ENCODE assay signal across 15 cellular contexts in genomic region chr2:234320098-234320497, GRCh38.
DNase-seq lines count a peak whose midpoint lies in the region; ATAC-seq and TF ChIP-seq lines count a peak whose summit lies in the region.
"Had no signal": no experiment of that assay in that cellular context is flagged by ENCODE, and none has a peak within 500 bp of the region (broad histone marks: within the 10 kb centered on the region; RNA-seq: fewer than 3 reads in every experiment).

No MANE protein-coding gene starts in this region.

- dilution Hi-C loops in IMR-90 (cut with HindIII; ENCODE audit: low sequenced_read_pairs, unreplicated experiment): no loop called here

- WGBS in IMR-90 (ENCODE audit: extremely low coverage in 2 of 2, insufficient read length in 1 of 2), 2 experiments: no CpG with 5 or more reads among the region's 3 CpGs

- in situ Hi-C loops in IMR-90 (cut with MboI; ENCODE audit: low sequenced_read_pairs): no loop called here

- no peak overlapping the region for H2BK5ac ChIP-seq in IMR-90 (ENCODE audit: low read depth, low read length, poor library complexity, severe bottlenecking)

- no peaks in the 10 kb centered on the region for H3K27me3 Mint-ChIP-seq in activated CD8-positive, alpha-beta T cell treated with anti-CD3 and anti-CD28 coated beads for 36 hours
- no peaks in the 10 kb centered on the region for H3K27me3 Mint-ChIP-seq in activated CD8-positive, alpha-beta T cell treated with anti-CD3 and anti-CD28 coated beads, Interleukin-2, amount 10 ng/mL, durations not matched to agents 7 days and 5 days (ENCODE audit: low read depth)
- H3K27me3 Mint-ChIP-seq in T-helper 17 cell: no peaks in the 10 kb centered on the region
- no peaks in the 10 kb centered on the region for H3K27me3 Mint-ChIP-seq in naive thymus-derived CD4-positive, alpha-beta T cell

- H3K18ac ChIP-seq in IMR-90 (ENCODE audit: low read depth, low read length): no peak overlapping the region

- no peak for TF ChIP-seq CTCF in activated CD8-positive, alpha-beta T cell treated with anti-CD3 and anti-CD28 coated beads for 36 hours (IDR thresholded peaks at IDR 0.05)
- TF ChIP-seq CTCF in IMR-90 (conservative IDR thresholded peaks at IDR 0.05; ENCODE audit: low read depth, low read length) (no peak), GM10248 (IDR thresholded peaks at IDR 0.05; ENCODE audit: control extremely low read depth, extremely low read depth, low read depth, missing control alignments) (no peak)

- H2AK9ac ChIP-seq in IMR-90 (replicated peaks; ENCODE audit: low read depth, low read length, poor library complexity): no peak overlapping the region

- H4K5ac ChIP-seq in IMR-90 (ENCODE audit: low read depth, low read length): no peak overlapping the region

- H3K36me3 ChIP-seq in IMR-90 (ENCODE audit: control insufficient read depth, insufficient read depth, low read length): no peaks in the 10 kb centered on the region
- H3K36me3 ChIP-seq in naive thymus-derived CD4-positive, alpha-beta T cell (ENCODE audit: control insufficient read depth in 2 of 3, insufficient read depth in 3 of 3, low read length in 3 of 3): no peaks in the 10 kb centered on the region
- H3K36me3 ChIP-seq: BE2C, SJCRH30 had no signal

- BruUV-seq in IMR-90 (replicated peaks; lab: Mats Ljungman, UMichigan): no TSS peak

- intact Hi-C loops in activated CD8-positive, alpha-beta T cell treated with anti-CD3 and anti-CD28 coated beads for 36 hours (cut with micrococcal nuclease): no loop called here
- intact Hi-C loops in IMR-90 (cut with micrococcal nuclease): no loop called here
- intact Hi-C loops in naive thymus-derived CD4-positive, alpha-beta T cell (cut with micrococcal nuclease): loop anchor here in 1 of 2 donors (5.0 kb wide), 1 partner anchor 47 kb away; no protein-coding TSS in a partner anchor

- peaks cover 26% of the 10 kb centered on the region for H3K4me1 Mint-ChIP-seq in activated CD8-positive, alpha-beta T cell treated with anti-CD3 and anti-CD28 coated beads for 36 hours (ENCODE audit: low read depth)
- H3K4me1 Mint-ChIP-seq in activated CD8-positive, alpha-beta T cell treated with anti-CD3 and anti-CD28 coated beads, Interleukin-2, amount 10 ng/mL, durations not matched to agents 7 days and 5 days (ENCODE audit: low read depth): peaks cover 26% of the 10 kb centered on the region
- H3K4me1 Mint-ChIP-seq in T-helper 17 cell: peaks cover 24% of the 10 kb centered on the region
- H3K4me1 Mint-ChIP-seq in naive thymus-derived CD4-positive, alpha-beta T cell: peaks cover 20 to 72% (median 50%) of the 10 kb centered on the region in 7 donors

- peak overlapping the region; percentile 16 for H3K27ac Mint-ChIP-seq in activated CD8-positive, alpha-beta T cell treated with anti-CD3 and anti-CD28 coated beads for 36 hours
- H3K27ac Mint-ChIP-seq in activated CD8-positive, alpha-beta T cell treated with anti-CD3 and anti-CD28 coated beads, Interleukin-2, amount 10 ng/mL, durations not matched to agents 7 days and 5 days: no peak overlapping the region
- H3K27ac Mint-ChIP-seq in T-helper 17 cell: peak overlapping the region; percentile 77
- peak overlapping the region in 8 of 9 donors; percentile 14 to 82 (median 67) for H3K27ac Mint-ChIP-seq in naive thymus-derived CD4-positive, alpha-beta T cell

- H3K4me3 ChIP-seq in IMR-90 (ENCODE audit: insufficient read depth, low read depth, low read length): no peak overlapping the region
- no peak overlapping the region for H3K4me3 ChIP-seq in naive thymus-derived CD4-positive, alpha-beta T cell (ENCODE audit: low read length)
- H3K4me3 ChIP-seq: GM12878, SJCRH30 had no signal

- no peak overlapping the region for H3K4me2 ChIP-seq in IMR-90 (ENCODE audit: low read depth, low read length)

- TF ChIP-seq RAD21 in IMR-90 (IDR thresholded peaks at IDR 0.05; ENCODE audit: low read length): no peak

- TF ChIP-seq POLR2A in IMR-90 (IDR thresholded peaks at IDR 0.05; ENCODE audit: low read depth, low read length): no peak

- CTCF ChIA-PET in activated CD8-positive, alpha-beta T cell treated with anti-CD3 and anti-CD28 coated beads for 36 hours (lab: Charles Lee): no interaction called here
- CTCF ChIA-PET in activated CD8-positive, alpha-beta T cell treated with anti-CD3 and anti-CD28 coated beads, Interleukin-2, amount 10 ng/mL, durations not matched to agents 7 days and 5 days (lab: Charles Lee): interaction anchor here (0.8 kb wide), 1 partner anchor 11 kb away, joined by 3 read pairs; no protein-coding TSS in a partner anchor
- CTCF ChIA-PET in IMR-90 (lab: Yijun Ruan, JAX): no interaction called here
- CTCF ChIA-PET in naive thymus-derived CD4-positive, alpha-beta T cell (lab: Charles Lee): no interaction called here
- CTCF ChIA-PET in GM10248 (lab: Yijun Ruan, JAX): interaction anchor here (1.3 kb wide), 1 partner anchor 11 kb away, joined by 4 read pairs; no protein-coding TSS in a partner anchor

- no peak overlapping the region for H4K8ac ChIP-seq in IMR-90 (ENCODE audit: low read depth in 2 of 2, low read length in 2 of 2)

- peaks cover 2% of the 10 kb centered on the region for H3K27me3 ChIP-seq in IMR-90 (ENCODE audit: control insufficient read depth, insufficient read depth, low read length)
- H3K27me3 ChIP-seq in naive thymus-derived CD4-positive, alpha-beta T cell (ENCODE audit: control insufficient read depth in 2 of 2, insufficient read depth in 2 of 2, low read length in 2 of 2): no peaks in the 10 kb centered on the region
- H3K27me3 ChIP-seq: BE2C, SJCRH30 had no signal

- POLR2A ChIA-PET in activated CD8-positive, alpha-beta T cell treated with anti-CD3 and anti-CD28 coated beads for 36 hours (lab: Charles Lee): interaction anchor here (1.6 kb wide), 1 partner anchor 29 kb away, joined by 4 read pairs; no protein-coding TSS in a partner anchor
- POLR2A ChIA-PET in activated CD8-positive, alpha-beta T cell treated with anti-CD3 and anti-CD28 coated beads, Interleukin-2, amount 10 ng/mL, durations not matched to agents 7 days and 5 days (lab: Charles Lee): no interaction called here
- POLR2A ChIA-PET in IMR-90 (lab: Charles Lee; ENCODE audit: unreplicated experiment) (no interaction called here), GM10248 (lab: Yijun Ruan, JAX) (no interaction called here)
- POLR2A ChIA-PET in naive thymus-derived CD4-positive, alpha-beta T cell (lab: Charles Lee): interaction anchor here (0.6 to 1.8 kb wide), 3 partner anchors 11 to 105 kb away, joined by 3 to 4 read pairs (median 3); no protein-coding TSS in a partner anchor

- no peak overlapping the region for H3K23ac ChIP-seq in IMR-90 (ENCODE audit: low read depth, low read length)

- H4K91ac ChIP-seq in IMR-90 (ENCODE audit: insufficient read depth, low read depth, low read length): no peak overlapping the region

- H3K9me3 Mint-ChIP-seq in activated CD8-positive, alpha-beta T cell treated with anti-CD3 and anti-CD28 coated beads for 36 hours: peaks cover 1% of the 10 kb centered on the region
- H3K9me3 Mint-ChIP-seq in activated CD8-positive, alpha-beta T cell treated with anti-CD3 and anti-CD28 coated beads, Interleukin-2, amount 10 ng/mL, durations not matched to agents 7 days and 5 days (ENCODE audit: insufficient read depth): peaks cover 6% of the 10 kb centered on the region
- H3K9me3 Mint-ChIP-seq in naive thymus-derived CD4-positive, alpha-beta T cell: peaks cover 0 to 13% (median 0%) of the 10 kb centered on the region in 11 donors

- H2BK20ac ChIP-seq in IMR-90 (ENCODE audit: low read depth, low read length): no peak overlapping the region

- no peak overlapping the region for H2BK15ac ChIP-seq in IMR-90 (ENCODE audit: low read depth, low read length)

- no peak for ATAC-seq in activated CD8-positive, alpha-beta T cell treated with anti-CD3 and anti-CD28 coated beads for 36 hours
- ATAC-seq in activated CD8-positive, alpha-beta T cell treated with anti-CD3 and anti-CD28 coated beads, Interleukin-2, amount 10 ng/mL, durations not matched to agents 7 days and 5 days: no peak
- ATAC-seq in IMR-90 (ENCODE audit: low read depth) (no peak), T-helper 17 cell (no peak)
- ATAC-seq in naive thymus-derived CD4-positive, alpha-beta T cell: no peak
- ATAC-seq: GM12878 had no signal

- H3K79me1 ChIP-seq in IMR-90 (ENCODE audit: low read depth in 1 of 2, low read length in 2 of 2): no peaks in the 10 kb centered on the region

- H3K9me3 ChIP-seq in IMR-90 (ENCODE audit: control insufficient read depth, insufficient read depth, low read length): no peaks in the 10 kb centered on the region
- H3K9me3 ChIP-seq in T-helper 17 cell (ENCODE audit: control insufficient read depth, low read length, poor library complexity, severe bottlenecking): no peaks in the 10 kb centered on the region
- H3K9me3 ChIP-seq in naive thymus-derived CD4-positive, alpha-beta T cell (ENCODE audit: control insufficient read depth in 2 of 3, low read length in 3 of 3): no peaks in the 10 kb centered on the region
- H3K9me3 ChIP-seq: BE2C, SJCRH30 had no signal

- no peaks in the 10 kb centered on the region for H4K20me1 ChIP-seq in IMR-90 (ENCODE audit: insufficient read depth, low read length)

- no peak overlapping the region for H3K9ac ChIP-seq in IMR-90 (ENCODE audit: low read depth, low read length)

- no peak overlapping the region for H3K4me3 Mint-ChIP-seq in activated CD8-positive, alpha-beta T cell treated with anti-CD3 and anti-CD28 coated beads for 36 hours
- H3K4me3 Mint-ChIP-seq in activated CD8-positive, alpha-beta T cell treated with anti-CD3 and anti-CD28 coated beads, Interleukin-2, amount 10 ng/mL, durations not matched to agents 7 days and 5 days: no peak overlapping the region
- no peak overlapping the region for H3K4me3 Mint-ChIP-seq in T-helper 17 cell
- H3K4me3 Mint-ChIP-seq in naive thymus-derived CD4-positive, alpha-beta T cell: peak overlapping the region in 2 of 10 donors; percentile 32 to 33

- no peak overlapping the region for H3K4ac ChIP-seq in IMR-90 (ENCODE audit: low read depth, low read length)

- DNase-seq in activated CD8-positive, alpha-beta T cell treated with anti-CD3 and anti-CD28 coated beads for 36 hours: no peak
- no peak for DNase-seq in activated CD8-positive, alpha-beta T cell treated with anti-CD3 and anti-CD28 coated beads, Interleukin-2, amount 10 ng/mL, durations not matched to agents 7 days and 5 days
- DNase-seq in IMR-90 (no peak), T-helper 17 cell (no peak), RKO (ENCODE audit: low spot score) (no peak), NCI-H1092 (lab: John Stamatoyannopoulos, UW) (no peak), GM10248 (ENCODE audit: extremely low spot score) (no peak)
- DNase-seq in naive thymus-derived CD4-positive, alpha-beta T cell: no peak
- DNase-seq: BE2C, DMS79 treated with DMSO at 0.1 percent for 48 hours, KBM-7, NCI-H1092 treated with DMSO at 0.1 percent for 48 hours, NCI-H187, SJCRH30 had no signal

- no peak overlapping the region for H3K27ac ChIP-seq in IMR-90 (ENCODE audit: insufficient read depth, low read length)
- no peak overlapping the region for H3K27ac ChIP-seq in naive thymus-derived CD4-positive, alpha-beta T cell (ENCODE audit: low read depth, low read length)
- H3K27ac ChIP-seq: SJCRH30 had no signal

- no peak overlapping the region for H2BK120ac ChIP-seq in IMR-90 (ENCODE audit: low read depth, low read length)

- H2AFZ ChIP-seq in IMR-90 (replicated peaks; ENCODE audit: low read length, poor library complexity): no peak overlapping the region

- H3K4me1 ChIP-seq in IMR-90 (ENCODE audit: control insufficient read depth, insufficient read depth, low read length): no peaks in the 10 kb centered on the region
- H3K4me1 ChIP-seq in naive thymus-derived CD4-positive, alpha-beta T cell (ENCODE audit: control insufficient read depth in 2 of 2, insufficient read depth in 2 of 2, low read length in 2 of 2): peaks cover 15 to 26% of the 10 kb centered on the region in 2 donors
- H3K4me1 ChIP-seq: BE2C, SJCRH30 had no signal

- no peak overlapping the region for H3K56ac ChIP-seq in IMR-90 (ENCODE audit: extremely low read depth, insufficient read depth, low read length)

- H3K36me3 Mint-ChIP-seq in activated CD8-positive, alpha-beta T cell treated with anti-CD3 and anti-CD28 coated beads for 36 hours (ENCODE audit: low read depth): no peaks in the 10 kb centered on the region
- H3K36me3 Mint-ChIP-seq in activated CD8-positive, alpha-beta T cell treated with anti-CD3 and anti-CD28 coated beads, Interleukin-2, amount 10 ng/mL, durations not matched to agents 7 days and 5 days (ENCODE audit: low read depth): peaks cover 12% of the 10 kb centered on the region
- no peaks in the 10 kb centered on the region for H3K36me3 Mint-ChIP-seq in T-helper 17 cell (ENCODE audit: low read depth)
- H3K36me3 Mint-ChIP-seq in naive thymus-derived CD4-positive, alpha-beta T cell: peaks cover 0 to 26% (median 4%) of the 10 kb centered on the region in 5 donors

- no peak overlapping the region for H2AK5ac ChIP-seq in IMR-90 (ENCODE audit: low read depth, low read length)

- H3K14ac ChIP-seq in IMR-90 (replicated peaks; ENCODE audit: low read depth, low read length): no peak overlapping the region

- no peaks in the 10 kb centered on the region for H3K9me1 ChIP-seq in IMR-90 (ENCODE audit: insufficient read depth, low read length)

Comparison
In these comparisons a context has a peak if more than half of its experiments do, and no peak if none do; other contexts are left out.
1. CTCF ChIA-PET loops: an anchor here in activated CD8-positive, alpha-beta T cell treated with anti-CD3 and anti-CD28 coated beads, Interleukin-2, amount 10 ng/mL, durations not matched to agents 7 days and 5 days (0.8 kb wide) and GM10248 (1.3 kb wide); none called in activated CD8-positive, alpha-beta T cell treated with anti-CD3 and anti-CD28 coated beads for 36 hours, IMR-90 and naive thymus-derived CD4-positive, alpha-beta T cell.
2. POLR2A ChIA-PET loops: an anchor here in activated CD8-positive, alpha-beta T cell treated with anti-CD3 and anti-CD28 coated beads for 36 hours (1.6 kb wide) and naive thymus-derived CD4-positive, alpha-beta T cell (0.6 to 1.8 kb wide); none called in activated CD8-positive, alpha-beta T cell treated with anti-CD3 and anti-CD28 coated beads, Interleukin-2, amount 10 ng/mL, durations not matched to agents 7 days and 5 days, IMR-90 and GM10248.